Comparison of ENCODE assay signal across 1 cellular context in the genomic region with DNA sequence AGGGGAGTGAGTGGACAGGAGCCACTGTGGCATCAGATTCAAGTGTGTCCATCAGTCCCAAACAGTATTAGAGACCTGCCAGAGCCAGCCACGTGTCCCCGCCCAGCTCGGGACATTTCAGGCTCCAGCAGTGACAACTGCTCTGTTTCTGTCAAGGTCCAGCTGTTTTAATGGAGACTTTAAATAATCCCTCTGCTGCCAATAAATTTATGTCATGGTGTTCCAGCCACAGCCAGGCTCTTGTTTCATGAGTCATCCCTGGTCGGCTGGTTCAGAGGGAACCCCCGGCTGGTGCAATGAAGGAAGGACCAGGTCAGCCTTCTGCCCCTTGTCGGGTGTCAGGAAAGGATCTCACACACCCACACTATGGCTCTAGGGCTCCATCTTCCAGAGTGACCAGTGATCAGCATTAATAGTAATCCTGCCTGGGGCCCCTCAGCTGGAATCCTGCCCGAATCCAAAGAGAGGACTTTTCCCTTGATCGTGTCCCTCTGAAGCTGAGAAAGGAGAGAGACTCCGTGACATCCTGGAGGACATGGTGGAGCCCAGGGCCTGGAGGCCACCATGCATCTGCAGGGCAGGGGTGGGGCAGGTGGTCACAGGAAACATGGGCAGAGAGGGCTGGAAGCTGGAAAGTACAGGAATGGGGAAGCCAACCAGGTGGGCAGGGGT.
TF ChIP-seq lines count a peak whose summit lies in the region.

No MANE protein-coding gene starts in this region.

TF ChIP-seq in HCT116, 20 proteins besides CTCF, POLR2A, EP300 and RAD21 (continued from another document):
- TF ChIP-seq ELF1 (IDR thresholded peaks at IDR 0.05; ENCODE audit: borderline replicate concordance, low read depth) (no peak), ZNF274 (IDR thresholded peaks at IDR 0.05; ENCODE audit: low read depth, low read length) (no peak), EGR1 (IDR thresholded peaks at IDR 0.05; ENCODE audit: low read depth) (peak; percentile 68), POLR2AphosphoS5 (IDR thresholded peaks at IDR 0.05; ENCODE audit: low read depth, low read length) (peak; percentile 49), CEBPB (IDR thresholded peaks at IDR 0.05; ENCODE audit: low read depth) (peak; percentile 81)
